In genomic region chr22:37186997-37187522, GRCh38 we compare ENCODE assay signal across 10 cellular contexts. TPM values are rescaled to one million over a fixed set of nuclear protein-coding genes. Genes with fewer than 3 reads are reported as not detected.
A peak's percentile ranks its signal among the peaks of the same experiment; 100 is the strongest.
DNase-seq lines count a peak whose midpoint lies in the region; ATAC-seq and TF ChIP-seq lines count a peak whose summit lies in the region.
"Had no signal": no experiment of that assay in that cellular context is flagged by ENCODE, and none has a peak within 500 bp of the region (broad histone marks: within the 10 kb centered on the region; RNA-seq: fewer than 3 reads in every experiment).

No MANE protein-coding gene starts in this region.

- H4K5ac ChIP-seq in mesendoderm (ENCODE audit: low read length): peak overlapping the region; percentile 61

- intact Hi-C loops in breast epithelium (cut with DNase I; ENCODE audit: low total_unique reads): loop anchor here (10.0 kb wide), 1 partner anchor 1238 kb away; no protein-coding TSS in a partner anchor
- intact Hi-C loops in MCF 10A (cut with micrococcal nuclease): no loop called here
- intact Hi-C loops in dendritic cell treated with granulocyte-macrophage colony-stimulating factor and Interleukin-4, amounts not matched to agents 40 ng/mL and 50 ng/mL, for 4 days (cut with micrococcal nuclease): no loop called here

- POLR2A ChIA-PET in MCF 10A (lab: Yijun Ruan, JAX): interaction anchor here (0.6 to 1.6 kb wide), 3 partner anchors 10 to 474 kb away, joined by 3 to 5 read pairs (median 5); no protein-coding TSS in a partner anchor

- H3K4ac ChIP-seq in mesendoderm (ENCODE audit: low read depth, low read length): no peak overlapping the region

- H3K27ac ChIP-seq in breast epithelium (peak overlapping the region; percentile 77 to 98), mesendoderm (ENCODE audit: low read depth, low read length) (peak overlapping the region; percentile 90)

- H3K36me3 ChIP-seq in breast epithelium: no peaks in the 10 kb centered on the region
- H3K36me3 ChIP-seq in mesendoderm (ENCODE audit: control insufficient read depth, insufficient read depth, low read length): no peaks in the 10 kb centered on the region

- no peak overlapping the region for H4K8ac ChIP-seq in mesendoderm (ENCODE audit: low read depth, low read length)

- no peak overlapping the region for H3K4me3 Mint-ChIP-seq in MCF 10A (ENCODE audit: unreplicated experiment)
- H3K4me3 Mint-ChIP-seq in dendritic cell treated with granulocyte-macrophage colony-stimulating factor and Interleukin-4, amounts not matched to agents 40 ng/mL and 50 ng/mL, for 4 days: no peak overlapping the region
- H3K4me3 Mint-ChIP-seq: B cell had no signal

- H3K18ac ChIP-seq in mesendoderm (ENCODE audit: low read length): peak overlapping the region; percentile 51

- no peak for TF ChIP-seq POLR2A in breast epithelium (IDR thresholded peaks at IDR 0.05)

- no peak overlapping the region for H2BK5ac ChIP-seq in mesendoderm (ENCODE audit: low read length)

- H3K27me3 ChIP-seq in breast epithelium (no peaks in the 10 kb centered on the region), mesendoderm (ENCODE audit: insufficient read depth, low read length, poor library complexity) (no peaks in the 10 kb centered on the region)

- no peak overlapping the region for H3K23ac ChIP-seq in mesendoderm (ENCODE audit: low read length)

- no CpG with 5 or more reads among the region's 4 CpGs for WGBS in mesendoderm (ENCODE audit: extremely low coverage, insufficient coverage, low lambda C conversion rate)

- no peak for ATAC-seq in HG02852 (IDR thresholded peaks at IDR 0.05; ENCODE audit: unreplicated experiment)

- H3K4me1 ChIP-seq in breast epithelium (peaks cover 6 to 15% of the 10 kb centered on the region in 2 donors), mesendoderm (ENCODE audit: control insufficient read depth, low read depth, low read length) (peaks cover 9% of the 10 kb centered on the region)

- H3K9me3 Mint-ChIP-seq in MCF 10A (ENCODE audit: unreplicated experiment): no peaks in the 10 kb centered on the region
- no peaks in the 10 kb centered on the region for H3K9me3 Mint-ChIP-seq in dendritic cell treated with granulocyte-macrophage colony-stimulating factor and Interleukin-4, amounts not matched to agents 40 ng/mL and 50 ng/mL, for 4 days

- no TSS peak for BruUV-seq in MCF 10A (replicated peaks; lab: Mats Ljungman, UMichigan)

- H2AK5ac ChIP-seq in mesendoderm (ENCODE audit: low read length): no peak overlapping the region

- no peaks in the 10 kb centered on the region for H3K79me2 ChIP-seq in mesendoderm (ENCODE audit: control insufficient read depth, insufficient read depth, low read length)

- H3K4me1 Mint-ChIP-seq in MCF 10A (ENCODE audit: insufficient read depth, unreplicated experiment): peaks cover 21% of the 10 kb centered on the region
- H3K4me1 Mint-ChIP-seq in dendritic cell treated with granulocyte-macrophage colony-stimulating factor and Interleukin-4, amounts not matched to agents 40 ng/mL and 50 ng/mL, for 4 days (ENCODE audit: low read depth): peaks cover 21% of the 10 kb centered on the region

- no peaks in the 10 kb centered on the region for H3K9me3 ChIP-seq in breast epithelium

- no peak overlapping the region for H2BK120ac ChIP-seq in mesendoderm (ENCODE audit: low read depth, low read length)

- CTCF ChIA-PET in MCF 10A (lab: Yijun Ruan, JAX): interaction anchor here (0.7 to 1.3 kb wide), 2 partner anchors 20 to 83 kb away, joined by 3 to 4 read pairs; no protein-coding TSS in a partner anchor

- no peaks in the 10 kb centered on the region for H3K79me1 ChIP-seq in mesendoderm (ENCODE audit: low read length)

- no peak overlapping the region for H3K27ac Mint-ChIP-seq in MCF 10A (ENCODE audit: low read depth, unreplicated experiment)
- H3K27ac Mint-ChIP-seq in dendritic cell treated with granulocyte-macrophage colony-stimulating factor and Interleukin-4, amounts not matched to agents 40 ng/mL and 50 ng/mL, for 4 days: peak overlapping the region; percentile 30
- H3K27ac Mint-ChIP-seq: B cell had no signal

- peak overlapping the region; percentile 74 for H3K56ac ChIP-seq in mesendoderm (ENCODE audit: low read length)

- DNase-seq in breast epithelium (ENCODE audit: low spot score in 2 of 2) (no peak), MCF 10A (ENCODE audit: unreplicated experiment) (no peak), mesendoderm (peak; percentile 44), NCI-H774 (lab: John Stamatoyannopoulos, UW) (no peak), NCI-H82 treated with DMSO at 0.1 percent for 48 hours (lab: John Stamatoyannopoulos, UW; ENCODE audit: unreplicated experiment) (no peak), NCI-H2081 treated with DMSO at 0.1 percent for 48 hours (lab: John Stamatoyannopoulos, UW) (no peak)
- DNase-seq: NCI-H187 treated with DMSO at 0.1 percent for 48 hours had no signal

- H3K4me2 ChIP-seq in mesendoderm (ENCODE audit: low read length): no peak overlapping the region

- H3K4me3 ChIP-seq in breast epithelium: peak overlapping the region; percentile 36 to 65 (median 37)
- no peak overlapping the region for H3K4me3 ChIP-seq in mesendoderm (ENCODE audit: low read length)

- TF ChIP-seq CTCF in breast epithelium (IDR thresholded peaks at IDR 0.05) (no peak), MCF 10A (IDR thresholded peaks at IDR 0.05; ENCODE audit: unreplicated experiment) (no peak)

- H3K9ac ChIP-seq in mesendoderm (ENCODE audit: low read length): no peak overlapping the region

- peaks cover 17% of the 10 kb centered on the region for H3K36me3 Mint-ChIP-seq in MCF 10A (ENCODE audit: insufficient read depth, unreplicated experiment)
- H3K36me3 Mint-ChIP-seq in dendritic cell treated with granulocyte-macrophage colony-stimulating factor and Interleukin-4, amounts not matched to agents 40 ng/mL and 50 ng/mL, for 4 days (ENCODE audit: low read depth): no peaks in the 10 kb centered on the region

- H3K27me3 Mint-ChIP-seq in MCF 10A (ENCODE audit: insufficient read depth, unreplicated experiment): no peaks in the 10 kb centered on the region
- H3K27me3 Mint-ChIP-seq in dendritic cell treated with granulocyte-macrophage colony-stimulating factor and Interleukin-4, amounts not matched to agents 40 ng/mL and 50 ng/mL, for 4 days: peaks cover 36% of the 10 kb centered on the region
- H3K27me3 Mint-ChIP-seq: B cell had no signal

- H2BK15ac ChIP-seq in mesendoderm (replicated peaks; ENCODE audit: low read depth): no peak overlapping the region

RNA-seq across cellular contexts. Expression of gene C1QTNF6, which starts 1.0 kb away (rescaled TPM):
- 1 to 10 TPM; 2.2 to 3.6 (median 3.5) TPM for total RNA-seq in breast epithelium
- 6.6 and 11.6 TPM in 2 replicates for total RNA-seq in MCF 10A (2022)
- 1.8 TPM for polyA plus RNA-seq in mesendoderm (2013, experiment 1 of 2)
- polyA plus RNA-seq in mesendoderm (2013, experiment 2 of 2): 2.5 TPM

RNA-seq across cellular contexts. Expression of gene SSTR3, which starts 25.2 kb away (rescaled TPM):
- not detected for total RNA-seq in breast epithelium
- not detected in 2 replicates for total RNA-seq in MCF 10A (2022)
- 0.03 TPM for polyA plus RNA-seq in mesendoderm (2013, experiment 1 of 2)
- 0.01 TPM for polyA plus RNA-seq in mesendoderm (2013, experiment 2 of 2)

RNA-seq across cellular contexts. Expression of gene IL2RB, which starts 37.3 kb away (rescaled TPM):
- total RNA-seq in breast epithelium (1 to 10 TPM in 1 of 3 donors, under 1 TPM in 2; 0.15 to 1.3 (median 0.98) TPM), MCF 10A (2022) (not detected in 2 replicates)
- polyA plus RNA-seq in mesendoderm (2013, experiment 1 of 2): 1.2 TPM
- 1.2 TPM for polyA plus RNA-seq in mesendoderm (2013, experiment 2 of 2)

RNA-seq across cellular contexts. Expression of gene RAC2, which starts 57.0 kb away (rescaled TPM):
- total RNA-seq in breast epithelium: 10 to 100 TPM; 10.5 to 12.0 (median 11.5) TPM
- 42.4 and 52.6 TPM in 2 replicates for total RNA-seq in MCF 10A (2022)
- 4.6 TPM for polyA plus RNA-seq in mesendoderm (2013, experiment 1 of 2)
- polyA plus RNA-seq in mesendoderm (2013, experiment 2 of 2): 4.7 TPM
